1 cellular context compared by ENCODE assay signal in genomic region chr18:6414118-6414722, GRCh38.
TF ChIP-seq lines count a peak whose summit lies in the region.

No MANE protein-coding gene starts in this region.

TF ChIP-seq in HepG2, 621 proteins besides CTCF, POLR2A, EP300 and RAD21 (continued from another document and continues in another):
- TF ChIP-seq, protein P1, sequence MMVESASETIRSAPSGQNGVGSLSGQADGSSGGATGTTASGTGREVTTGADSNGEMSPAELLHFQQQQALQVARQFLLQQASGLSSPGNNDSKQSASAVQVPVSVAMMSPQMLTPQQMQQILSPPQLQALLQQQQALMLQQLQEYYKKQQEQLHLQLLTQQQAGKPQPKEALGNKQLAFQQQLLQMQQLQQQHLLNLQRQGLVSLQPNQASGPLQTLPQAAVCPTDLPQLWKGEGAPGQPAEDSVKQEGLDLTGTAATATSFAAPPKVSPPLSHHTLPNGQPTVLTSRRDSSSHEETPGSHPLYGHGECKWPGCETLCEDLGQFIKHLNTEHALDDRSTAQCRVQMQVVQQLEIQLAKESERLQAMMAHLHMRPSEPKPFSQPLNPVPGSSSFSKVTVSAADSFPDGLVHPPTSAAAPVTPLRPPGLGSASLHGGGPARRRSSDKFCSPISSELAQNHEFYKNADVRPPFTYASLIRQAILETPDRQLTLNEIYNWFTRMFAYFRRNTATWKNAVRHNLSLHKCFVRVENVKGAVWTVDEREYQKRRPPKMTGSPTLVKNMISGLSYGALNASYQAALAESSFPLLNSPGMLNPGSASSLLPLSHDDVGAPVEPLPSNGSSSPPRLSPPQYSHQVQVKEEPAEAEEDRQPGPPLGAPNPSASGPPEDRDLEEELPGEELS (CRISPR knock-in tag; IDR thresholded peaks at IDR 0.05), result no peak
- TF ChIP-seq KAT7 (CRISPR knock-in tag; IDR thresholded peaks at IDR 0.05; ENCODE audit: borderline replicate concordance), result no peak
- TF ChIP-seq, protein P2, sequence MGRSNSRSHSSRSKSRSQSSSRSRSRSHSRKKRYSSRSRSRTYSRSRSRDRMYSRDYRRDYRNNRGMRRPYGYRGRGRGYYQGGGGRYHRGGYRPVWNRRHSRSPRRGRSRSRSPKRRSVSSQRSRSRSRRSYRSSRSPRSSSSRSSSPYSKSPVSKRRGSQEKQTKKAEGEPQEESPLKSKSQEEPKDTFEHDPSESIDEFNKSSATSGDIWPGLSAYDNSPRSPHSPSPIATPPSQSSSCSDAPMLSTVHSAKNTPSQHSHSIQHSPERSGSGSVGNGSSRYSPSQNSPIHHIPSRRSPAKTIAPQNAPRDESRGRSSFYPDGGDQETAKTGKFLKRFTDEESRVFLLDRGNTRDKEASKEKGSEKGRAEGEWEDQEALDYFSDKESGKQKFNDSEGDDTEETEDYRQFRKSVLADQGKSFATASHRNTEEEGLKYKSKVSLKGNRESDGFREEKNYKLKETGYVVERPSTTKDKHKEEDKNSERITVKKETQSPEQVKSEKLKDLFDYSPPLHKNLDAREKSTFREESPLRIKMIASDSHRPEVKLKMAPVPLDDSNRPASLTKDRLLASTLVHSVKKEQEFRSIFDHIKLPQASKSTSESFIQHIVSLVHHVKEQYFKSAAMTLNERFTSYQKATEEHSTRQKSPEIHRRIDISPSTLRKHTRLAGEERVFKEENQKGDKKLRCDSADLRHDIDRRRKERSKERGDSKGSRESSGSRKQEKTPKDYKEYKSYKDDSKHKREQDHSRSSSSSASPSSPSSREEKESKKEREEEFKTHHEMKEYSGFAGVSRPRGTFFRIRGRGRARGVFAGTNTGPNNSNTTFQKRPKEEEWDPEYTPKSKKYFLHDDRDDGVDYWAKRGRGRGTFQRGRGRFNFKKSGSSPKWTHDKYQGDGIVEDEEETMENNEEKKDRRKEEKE (IDR thresholded peaks at IDR 0.05), result no peak
- TF ChIP-seq ARID4A (CRISPR knock-in tag; IDR thresholded peaks at IDR 0.05; ENCODE audit: borderline replicate concordance), result peak; percentile 67
- TF ChIP-seq, protein P3, sequence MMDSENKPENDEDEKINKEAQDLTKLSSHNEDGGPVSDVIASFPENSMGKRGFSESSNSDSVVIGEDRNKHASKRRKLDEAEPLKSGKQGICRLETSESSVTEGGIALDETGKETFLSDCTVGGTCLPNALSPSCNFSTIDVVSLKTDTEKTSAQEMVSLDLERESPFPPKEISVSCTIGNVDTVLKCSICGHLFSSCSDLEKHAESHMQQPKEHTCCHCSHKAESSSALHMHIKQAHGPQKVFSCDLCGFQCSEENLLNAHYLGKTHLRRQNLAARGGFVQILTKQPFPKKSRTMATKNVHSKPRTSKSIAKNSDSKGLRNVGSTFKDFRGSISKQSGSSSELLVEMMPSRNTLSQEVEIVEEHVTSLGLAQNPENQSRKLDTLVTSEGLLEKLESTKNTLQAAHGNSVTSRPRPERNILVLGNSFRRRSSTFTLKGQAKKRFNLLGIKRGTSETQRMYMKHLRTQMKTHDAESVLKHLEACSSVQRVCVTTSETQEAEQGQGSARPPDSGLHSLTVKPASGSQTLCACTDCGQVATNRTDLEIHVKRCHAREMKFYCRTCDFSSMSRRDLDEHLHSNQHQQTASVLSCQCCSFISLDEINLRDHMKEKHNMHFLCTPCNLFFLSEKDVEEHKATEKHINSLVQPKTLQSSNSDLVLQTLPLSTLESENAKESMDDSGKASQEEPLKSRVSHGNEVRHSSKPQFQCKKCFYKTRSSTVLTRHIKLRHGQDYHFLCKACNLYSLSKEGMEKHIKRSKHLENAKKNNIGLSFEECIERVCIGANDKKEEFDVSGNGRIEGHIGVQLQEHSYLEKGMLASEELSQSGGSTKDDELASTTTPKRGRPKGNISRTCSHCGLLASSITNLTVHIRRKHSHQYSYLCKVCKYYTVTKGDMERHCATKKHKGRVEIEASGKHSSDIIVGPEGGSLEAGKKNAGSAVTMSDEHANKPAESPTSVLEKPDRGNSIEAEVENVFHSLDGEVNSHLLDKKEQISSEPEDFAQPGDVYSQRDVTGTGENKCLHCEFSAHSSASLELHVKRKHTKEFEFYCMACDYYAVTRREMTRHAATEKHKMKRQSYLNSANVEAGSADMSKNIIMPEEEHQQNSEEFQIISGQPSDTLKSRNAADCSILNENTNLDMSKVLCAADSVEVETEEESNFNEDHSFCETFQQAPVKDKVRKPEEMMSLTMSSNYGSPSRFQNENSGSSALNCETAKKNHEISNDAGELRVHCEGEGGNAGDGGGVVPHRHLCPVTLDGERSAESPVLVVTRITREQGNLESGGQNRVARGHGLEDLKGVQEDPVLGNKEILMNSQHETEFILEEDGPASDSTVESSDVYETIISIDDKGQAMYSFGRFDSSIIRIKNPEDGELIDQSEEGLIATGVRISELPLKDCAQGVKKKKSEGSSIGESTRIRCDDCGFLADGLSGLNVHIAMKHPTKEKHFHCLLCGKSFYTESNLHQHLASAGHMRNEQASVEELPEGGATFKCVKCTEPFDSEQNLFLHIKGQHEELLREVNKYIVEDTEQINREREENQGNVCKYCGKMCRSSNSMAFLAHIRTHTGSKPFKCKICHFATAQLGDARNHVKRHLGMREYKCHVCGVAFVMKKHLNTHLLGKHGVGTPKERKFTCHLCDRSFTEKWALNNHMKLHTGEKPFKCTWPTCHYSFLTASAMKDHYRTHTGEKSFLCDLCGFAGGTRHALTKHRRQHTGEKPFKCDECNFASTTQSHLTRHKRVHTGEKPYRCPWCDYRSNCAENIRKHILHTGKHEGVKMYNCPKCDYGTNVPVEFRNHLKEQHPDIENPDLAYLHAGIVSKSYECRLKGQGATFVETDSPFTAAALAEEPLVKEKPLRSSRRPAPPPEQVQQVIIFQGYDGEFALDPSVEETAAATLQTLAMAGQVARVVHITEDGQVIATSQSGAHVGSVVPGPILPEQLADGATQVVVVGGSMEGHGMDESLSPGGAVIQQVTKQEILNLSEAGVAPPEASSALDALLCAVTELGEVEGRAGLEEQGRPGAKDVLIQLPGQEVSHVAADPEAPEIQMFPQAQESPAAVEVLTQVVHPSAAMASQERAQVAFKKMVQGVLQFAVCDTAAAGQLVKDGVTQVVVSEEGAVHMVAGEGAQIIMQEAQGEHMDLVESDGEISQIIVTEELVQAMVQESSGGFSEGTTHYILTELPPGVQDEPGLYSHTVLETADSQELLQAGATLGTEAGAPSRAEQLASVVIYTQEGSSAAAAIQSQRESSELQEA (CRISPR knock-in tag; IDR thresholded peaks at IDR 0.05; ENCODE audit: not compliant biosample characterization), result no peak
- TF ChIP-seq ZBTB7B (CRISPR knock-in tag; IDR thresholded peaks at IDR 0.05), result peak; percentile 30; the same call in 1 of the 2 replicates
- TF ChIP-seq, protein P4, sequence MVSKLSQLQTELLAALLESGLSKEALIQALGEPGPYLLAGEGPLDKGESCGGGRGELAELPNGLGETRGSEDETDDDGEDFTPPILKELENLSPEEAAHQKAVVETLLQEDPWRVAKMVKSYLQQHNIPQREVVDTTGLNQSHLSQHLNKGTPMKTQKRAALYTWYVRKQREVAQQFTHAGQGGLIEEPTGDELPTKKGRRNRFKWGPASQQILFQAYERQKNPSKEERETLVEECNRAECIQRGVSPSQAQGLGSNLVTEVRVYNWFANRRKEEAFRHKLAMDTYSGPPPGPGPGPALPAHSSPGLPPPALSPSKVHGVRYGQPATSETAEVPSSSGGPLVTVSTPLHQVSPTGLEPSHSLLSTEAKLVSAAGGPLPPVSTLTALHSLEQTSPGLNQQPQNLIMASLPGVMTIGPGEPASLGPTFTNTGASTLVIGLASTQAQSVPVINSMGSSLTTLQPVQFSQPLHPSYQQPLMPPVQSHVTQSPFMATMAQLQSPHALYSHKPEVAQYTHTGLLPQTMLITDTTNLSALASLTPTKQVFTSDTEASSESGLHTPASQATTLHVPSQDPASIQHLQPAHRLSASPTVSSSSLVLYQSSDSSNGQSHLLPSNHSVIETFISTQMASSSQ (IDR thresholded peaks at IDR 0.05; ENCODE audit: low read depth), result no peak
- TF ChIP-seq, protein P4 (CRISPR knock-in tag; IDR thresholded peaks at IDR 0.05; ENCODE audit: borderline replicate concordance), result no peak
- no peak for TF ChIP-seq ZNF431 (CRISPR knock-in tag; IDR thresholded peaks at IDR 0.05; ENCODE audit: borderline replicate concordance, low read depth)
- TF ChIP-seq KMT2B (CRISPR knock-in tag; IDR thresholded peaks at IDR 0.05), result peak; percentile 18
- no peak for TF ChIP-seq ZNF670 (CRISPR knock-in tag; IDR thresholded peaks at IDR 0.05; ENCODE audit: borderline replicate concordance)
- no peak for TF ChIP-seq PHF21A (CRISPR knock-in tag; IDR thresholded peaks at IDR 0.05)
- peak; percentile 80 for TF ChIP-seq TBX2 (CRISPR knock-in tag; IDR thresholded peaks at IDR 0.05; ENCODE audit: borderline replicate concordance)
- no peak for TF ChIP-seq RNF219 (CRISPR knock-in tag; IDR thresholded peaks at IDR 0.05)
